21 cellular contexts compared by ENCODE assay signal in the genomic region with DNA sequence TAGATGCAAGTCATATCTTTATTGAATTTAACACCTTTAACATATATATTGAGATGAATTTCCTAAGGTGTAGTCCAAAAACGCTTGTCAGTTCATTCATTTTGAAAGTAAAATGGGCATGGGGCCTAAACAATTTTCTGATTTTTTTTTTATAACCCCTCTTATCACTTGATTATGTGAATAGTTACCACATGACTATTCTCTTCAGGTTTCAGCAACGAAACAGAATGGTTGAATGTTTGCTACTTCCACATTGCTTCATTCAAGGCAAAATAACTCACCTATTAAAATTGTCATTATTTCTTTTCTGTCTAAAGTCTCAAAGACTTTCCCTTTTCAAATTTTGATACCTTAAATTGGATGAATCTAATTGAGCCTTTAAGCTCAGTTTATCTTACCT.
DNase-seq lines count a peak whose midpoint lies in the region; ATAC-seq and TF ChIP-seq lines count a peak whose summit lies in the region.
"Had no signal": no experiment of that assay in that cellular context is flagged by ENCODE, and none has a peak within 500 bp of the region (broad histone marks: within the 10 kb centered on the region; RNA-seq: fewer than 3 reads in every experiment).

No MANE protein-coding gene starts in this region.

- TF ChIP-seq POLR2A in transverse colon (IDR thresholded peaks at IDR 0.05): no peak

- CTCF ChIA-PET in mammary epithelial cell (lab: Charles Lee; ENCODE audit: low non-redundant PET): no interaction called here

- H3K27ac ChIP-seq in angular gyrus (ENCODE audit: low read depth, low read length) (peak overlapping the region; percentile 58), transverse colon (peak overlapping the region in 3 of 4 donors; percentile 1 to 53 (median 21)), mammary epithelial cell (ENCODE audit: insufficient read depth, low read depth, low read length) (no peak overlapping the region)
- H3K27ac ChIP-seq: BLaER1 had no signal

- no peak overlapping the region for H2AFZ ChIP-seq in mammary epithelial cell (ENCODE audit: low read depth, low read length)

- H3K4me1 ChIP-seq in mucosa of descending colon (ENCODE audit: low read depth): no peaks in the 10 kb centered on the region
- H3K4me1 ChIP-seq in transverse colon: peaks cover 6 to 79% (median 25%) of the 10 kb centered on the region in 4 donors
- peaks cover 10% of the 10 kb centered on the region for H3K4me1 ChIP-seq in mammary epithelial cell (ENCODE audit: insufficient read depth, low read length)
- H3K4me1 ChIP-seq: BLaER1 had no signal

- H3K27me3 Mint-ChIP-seq in activated T-cell treated with anti-CD3 and anti-CD28 coated beads, Interleukin-2, amount 50 U/mL, for 72 hours (ENCODE audit: low read depth): no peaks in the 10 kb centered on the region
- H3K27me3 Mint-ChIP-seq: stimulated activated naive CD8-positive, alpha-beta T cell treated with anti-CD3 and anti-CD28 coated beads, Interleukin-15, Interleukin-2, amounts not matched to agents 100 ng/mL and 50 ng/mL, for 24 hours had no signal

- peaks cover 15 to 50% of the 10 kb centered on the region in 2 donors for H3K36me3 Mint-ChIP-seq in activated T-cell treated with anti-CD3 and anti-CD28 coated beads, Interleukin-2, amount 50 U/mL, for 72 hours (ENCODE audit: insufficient read depth in 2 of 2)

- dilution Hi-C loops in mammary epithelial cell (cut with HindIII; ENCODE audit: low sequenced_read_pairs): no loop called here

- peaks cover 3% of the 10 kb centered on the region in 2 donors for H3K9me3 Mint-ChIP-seq in activated T-cell treated with anti-CD3 and anti-CD28 coated beads, Interleukin-2, amount 50 U/mL, for 72 hours

- H3K27me3 ChIP-seq in transverse colon (no peaks in the 10 kb centered on the region), mammary epithelial cell (ENCODE audit: insufficient read depth, low read length) (no peaks in the 10 kb centered on the region)
- H3K27me3 ChIP-seq: BLaER1, spleen had no signal

- H3K4me3 Mint-ChIP-seq in activated T-cell treated with anti-CD3 and anti-CD28 coated beads, Interleukin-2, amount 50 U/mL, for 72 hours: no peak overlapping the region
- H3K4me3 Mint-ChIP-seq: stimulated activated naive CD8-positive, alpha-beta T cell treated with anti-CD3 and anti-CD28 coated beads, Interleukin-15, Interleukin-2, amounts not matched to agents 100 ng/mL and 50 ng/mL, for 24 hours had no signal

- H3K27ac Mint-ChIP-seq in activated T-cell treated with anti-CD3 and anti-CD28 coated beads, Interleukin-2, amount 50 U/mL, for 72 hours: peak overlapping the region; percentile 55

- H3K36me3 ChIP-seq in mucosa of descending colon (ENCODE audit: low read depth) (no peaks in the 10 kb centered on the region), transverse colon (no peaks in the 10 kb centered on the region), mammary epithelial cell (ENCODE audit: insufficient read depth, low read length) (no peaks in the 10 kb centered on the region)

- H4K20me1 ChIP-seq in mammary epithelial cell (ENCODE audit: insufficient read depth, low read length): peaks cover 4% of the 10 kb centered on the region

- in situ Hi-C loops in transverse colon (cut with MboI; ENCODE audit: low pct_ligation_motif_present in 1 of 4, low pct_unique_long_range_greater_than_20kb in 1 of 4, low sequenced_read_pairs in 3 of 4) (no loop called here), mammary epithelial cell (cut with MboI; ENCODE audit: low sequenced_read_pairs in 2 of 2) (no loop called here)

- H3K9me3 ChIP-seq in mucosa of descending colon (no peaks in the 10 kb centered on the region), transverse colon (no peaks in the 10 kb centered on the region), mammary epithelial cell (replicated peaks; ENCODE audit: insufficient read depth, low read length) (no peaks in the 10 kb centered on the region)

- H3K9ac ChIP-seq in mammary epithelial cell (ENCODE audit: insufficient read depth, low read length): no peak overlapping the region
- H3K9ac ChIP-seq: BLaER1 had no signal

- 38 to 55% methylated on average over 2 of the region's 2 CpGs for WGBS in transverse colon (ENCODE audit: low coverage in 1 of 2), 2 donors
- 95% methylated on average over 2 of the region's 2 CpGs for WGBS in mammary epithelial cell (ENCODE audit: low coverage, missing lambda C conversion rate)

- no peak for ATAC-seq in activated T-cell treated with anti-CD3 and anti-CD28 coated beads, Interleukin-2, amount 50 U/mL, for 72 hours (replicated peaks in 1 of 2)
- ATAC-seq in mucosa of descending colon: peak; percentile 38
- ATAC-seq: Panc1 had no signal

- peaks cover 86% of the 10 kb centered on the region for H3K4me1 Mint-ChIP-seq in activated T-cell treated with anti-CD3 and anti-CD28 coated beads, Interleukin-2, amount 50 U/mL, for 72 hours (ENCODE audit: low read depth)

- DNase-seq in activated T-cell treated with anti-CD3 and anti-CD28 coated beads, Interleukin-2, amount 50 U/mL, for 72 hours: no peak
- no peak for DNase-seq in activated T-cell treated with anti-CD3 and anti-CD28 coated beads for 4 hours
- no peak for DNase-seq in mucosa of descending colon
- no peak for DNase-seq in transverse colon
- DNase-seq in activated CD8-positive, alpha-beta memory T cell treated with anti-CD3 and anti-CD28 coated beads for 24 hours: no peak
- DNase-seq in NAMALWA (ENCODE audit: low spot score): no peak
- no peak for DNase-seq in mammary epithelial cell
- DNase-seq: activated CD4-positive, CD25-positive, alpha-beta regulatory T cell treated with anti-CD3 and anti-CD28 coated beads, Interleukin-2, amount 50 U/mL, for 72 hours; activated effector memory CD4-positive, alpha-beta T cell treated with Interleukin-2 at 50 U/mL for 16 hours; dermis blood vessel endothelial cell; NCI-H1105 treated with DMSO at 0.1 percent for 48 hours; NCI-H2107; NCI-H510A; NK-92 treated with Interleukin-12 subunit alpha and Interleukin-12 subunit beta, amount 100 ng/mL, for 24 hours; spleen; stimulated activated CD4-positive, alpha-beta T cell treated with anti-CD3 and anti-CD28 coated beads, Interleukin-4, amount 100 ng/mL, for 24 hours; trophoblast cell had no signal

- intact Hi-C loops in mucosa of descending colon (cut with DNase I, micrococcal nuclease): no loop called here
- intact Hi-C loops in transverse colon (cut with DNase I; ENCODE audit: low total_unique reads): no loop called here
- intact Hi-C loops in mammary epithelial cell (cut with micrococcal nuclease): no loop called here

- TF ChIP-seq EP300 in transverse colon (IDR thresholded peaks at IDR 0.05; ENCODE audit: low read depth): no peak

- TF ChIP-seq CTCF in mucosa of descending colon (IDR thresholded peaks at IDR 0.05) (no peak), transverse colon (IDR thresholded peaks at IDR 0.05) (no peak), mammary epithelial cell (conservative IDR thresholded peaks at IDR 0.05 in 1 of 2, IDR thresholded peaks at IDR 0.05 in 1 of 2; ENCODE audit: extremely low read depth in 1 of 2, insufficient read depth in 1 of 2, low read depth in 1 of 2, low read length in 2 of 2) (no peak)

- H3K79me2 ChIP-seq in mammary epithelial cell (ENCODE audit: insufficient read depth, low read length): peaks cover 88% of the 10 kb centered on the region

- H3K4me2 ChIP-seq in mammary epithelial cell (ENCODE audit: insufficient read depth, low read depth, low read length): no peak overlapping the region
- H3K4me2 ChIP-seq: BLaER1 had no signal

- H3K4me3 ChIP-seq in mucosa of descending colon: no peak overlapping the region
- H3K4me3 ChIP-seq in transverse colon: no peak overlapping the region
- no peak overlapping the region for H3K4me3 ChIP-seq in mammary epithelial cell (replicated peaks in 1 of 3; ENCODE audit: insufficient read depth in 1 of 3, low read depth in 2 of 3, low read length in 3 of 3)
- H3K4me3 ChIP-seq: BLaER1, spleen had no signal

- no TSS peak for BruUV-seq in mammary epithelial cell (replicated peaks; lab: Mats Ljungman, UMichigan)
